Comparison of ENCODE assay signal across 31 cellular contexts in genomic region chr3:9602620-9603019, GRCh38. TPM values are rescaled to one million over a fixed set of nuclear protein-coding genes. Genes with fewer than 3 reads are reported as not detected.
"Had no signal": no experiment of that assay in that cellular context is flagged by ENCODE, and none has a peak within 500 bp of the region (broad histone marks: within the 10 kb centered on the region; RNA-seq: fewer than 3 reads in every experiment).

No MANE protein-coding gene starts in this region.

- H3K4me3 ChIP-seq: colonic mucosa, esophagus squamous epithelium, gastrocnemius medialis, heart right ventricle, left lung, lower lobe of right lung, mucosa of descending colon had no signal

- FAIRE-seq: endometrium, islet of Langerhans, keratinocyte had no signal

- H3K27me3 ChIP-seq: colonic mucosa had no signal

- H3K27ac ChIP-seq: colonic mucosa, epithelial cell of prostate, esophagus squamous epithelium, gastrocnemius medialis, heart right ventricle, left lung, lower lobe of right lung had no signal

- H3K4me3 Mint-ChIP-seq: dendritic cell treated with granulocyte-macrophage colony-stimulating factor and Interleukin-4, amounts not matched to agents 40 ng/mL and 50 ng/mL, for 4 days; effector memory CD8-positive, alpha-beta T cell; endodermal cell; mesothelial cell of epicardium had no signal

- ATAC-seq: effector memory CD8-positive, alpha-beta T cell; esophagus mucosa; gastrocnemius medialis; heart right ventricle; left cardiac atrium; left lung; left ventricle myocardium superior; lower lobe of right lung; mucosa of descending colon had no signal

- H3K36me3 ChIP-seq: colonic mucosa, esophagus squamous epithelium, gastrocnemius medialis, heart right ventricle, left lung, lower lobe of right lung had no signal

- H3K4me1 Mint-ChIP-seq: endodermal cell, mesothelial cell of epicardium had no signal

- H3K4me1 ChIP-seq: colonic mucosa, gastrocnemius medialis, lower lobe of right lung had no signal

- H3K27ac Mint-ChIP-seq: dendritic cell treated with granulocyte-macrophage colony-stimulating factor and Interleukin-4, amounts not matched to agents 40 ng/mL and 50 ng/mL, for 4 days; effector memory CD8-positive, alpha-beta T cell; endodermal cell; mesothelial cell of epicardium had no signal

- H3K9me3 ChIP-seq: colonic mucosa had no signal

- DNase-seq: colonic mucosa; cortex of kidney; effector CD8-positive, alpha-beta T cell; effector memory CD8-positive, alpha-beta T cell; endodermal cell; erythroblast; esophagus squamous epithelium; foreskin fibroblast; foreskin melanocyte; gastrocnemius medialis; glutamatergic neuron; head of caudate nucleus; heart right ventricle; hippocampal formation; left cardiac atrium; left lung; left ventricle myocardium superior; lower lobe of right lung; mesenchymal stem cell; mucosa of descending colon had no signal

RNA-seq across cellular contexts. Expression of gene LHFPL4, which starts 49.0 kb away (rescaled TPM):
- total RNA-seq: chondrocyte, esophagus mucosa, gastrocnemius medialis, glomerular endothelial cell, heart right ventricle, kidney epithelial cell, left cardiac atrium, left lung, left ventricle myocardium superior, lower lobe of right lung, mesenteric fat pad, mesothelial cell of epicardium had no signal
- polyA plus RNA-seq: heart right ventricle, keratinocyte had no signal
